1 cellular context compared by ENCODE assay signal in the genomic region with DNA sequence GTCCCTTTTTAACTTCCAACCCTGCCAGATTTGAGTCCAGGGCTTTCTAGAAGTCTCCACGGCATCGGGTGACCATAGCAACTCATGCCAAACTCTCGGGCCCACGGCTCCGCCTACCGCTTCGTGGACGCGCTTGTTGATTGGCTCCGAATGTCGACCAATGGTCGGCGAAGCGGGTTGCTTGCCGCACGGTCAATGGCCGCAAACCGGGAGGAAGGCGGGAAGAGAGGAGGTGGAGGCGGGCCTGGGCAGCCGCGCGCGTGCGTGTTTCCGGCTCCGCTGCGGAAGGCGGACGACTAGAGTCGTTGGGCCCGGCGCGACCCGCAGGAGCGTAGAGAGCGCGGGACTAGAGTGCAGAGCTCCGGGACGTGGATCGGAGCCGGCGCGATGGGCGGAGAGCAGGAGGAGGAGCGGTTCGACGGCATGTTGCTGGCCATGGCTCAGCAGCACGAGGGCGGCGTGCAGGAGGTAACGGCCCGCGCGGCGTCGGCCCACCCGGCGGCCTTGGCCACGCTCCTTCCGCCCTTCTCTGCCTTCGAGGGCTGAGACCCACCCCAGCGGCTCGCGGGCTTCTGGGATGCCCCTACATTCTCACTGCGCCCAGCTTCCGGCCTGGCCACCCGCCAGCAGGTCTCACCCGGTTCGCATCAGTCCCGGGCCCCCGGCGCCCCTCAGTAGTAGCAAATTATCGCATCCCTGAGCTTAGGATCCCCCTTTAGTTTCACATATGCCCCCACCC.
TF ChIP-seq lines count a peak whose summit lies in the region.

A gene (plus strand): TSS at position 282 of the 739 bp plus-strand sequence. CDS start 106 bp downstream, at position 388.

TF ChIP-seq in K562, 482 proteins besides CTCF, POLR2A, EP300 and RAD21 (continued from another document and continues in another):
- TF ChIP-seq XRCC4 (IDR thresholded peaks at IDR 0.05; ENCODE audit: extremely low read depth, insufficient read depth, insufficient read length) (no peak), SMARCA5 (IDR thresholded peaks at IDR 0.05) (no peak), ZNF165 (CRISPR knock-in tag; IDR thresholded peaks at IDR 0.05; ENCODE audit: borderline replicate concordance) (no peak), NONO (IDR thresholded peaks at IDR 0.05; ENCODE audit: low read depth in 2 of 2, low read length in 1 of 2) (peak in 1 of 2 experiments; percentile 38; a peak in 2 of 4 replicates), ZNF324 (CRISPR knock-in tag; IDR thresholded peaks at IDR 0.05) (no peak), U2AF1 (optimal IDR thresholded peaks at IDR 0.05; ENCODE audit: low read depth, low read length) (peak; percentile 71), TBP (optimal IDR thresholded peaks at IDR 0.05; ENCODE audit: low read depth, low read length) (peak; percentile 85), RB1 (IDR thresholded peaks at IDR 0.05; ENCODE audit: low read depth) (peak; percentile 82), GABPB1 (CRISPR knock-in tag; IDR thresholded peaks at IDR 0.05) (peak; percentile 93), RBM22 (IDR thresholded peaks at IDR 0.05; ENCODE audit: low read depth, low read length, poor library complexity, severe bottlenecking) (peak; percentile 49), E2F3 (CRISPR knock-in tag; IDR thresholded peaks at IDR 0.05) (peak; percentile 90), FOXJ3 (CRISPR knock-in tag; IDR thresholded peaks at IDR 0.05) (no peak), BCL6 (CRISPR knock-in tag; IDR thresholded peaks at IDR 0.05) (no peak), SIN3B (IDR thresholded peaks at IDR 0.05; ENCODE audit: low read depth) (peak; percentile 86), JUN (IDR thresholded peaks at IDR 0.05; ENCODE audit: borderline replicate concordance, low read depth, low read length) (no peak), JUN (CRISPR knock-in tag; IDR thresholded peaks at IDR 0.05; ENCODE audit: borderline replicate concordance) (peak; percentile 81; the same call in 1 of the 2 replicates), RBM25 (IDR thresholded peaks at IDR 0.05; ENCODE audit: low read depth, low read length, severe bottlenecking) (peak; percentile 90), ZNF12 (CRISPR knock-in tag; IDR thresholded peaks at IDR 0.05) (no peak), ZKSCAN1 (IDR thresholded peaks at IDR 0.05; ENCODE audit: low read depth, low read length) (no peak), ZFX (CRISPR knock-in tag; IDR thresholded peaks at IDR 0.05) (peak; percentile 96), RBM17 (IDR thresholded peaks at IDR 0.05; ENCODE audit: borderline replicate concordance, low read depth, low read length) (no peak), GTF2F1 (IDR thresholded peaks at IDR 0.05; ENCODE audit: low read depth, low read length) (peak; percentile 37; the same call in 1 of the 2 replicates), SLC30A9 (CRISPR knock-in tag; IDR thresholded peaks at IDR 0.05) (no peak), SMARCC2 (IDR thresholded peaks at IDR 0.05; ENCODE audit: low read depth) (no peak), MAZ (CRISPR knock-in tag; conservative IDR thresholded peaks at IDR 0.05 in 1 of 2, IDR thresholded peaks at IDR 0.05 in 1 of 2) (peak; percentile 66 to 70), BRCA1 (IDR thresholded peaks at IDR 0.05) (no peak), BRCA1 (CRISPR knock-in tag; IDR thresholded peaks at IDR 0.05) (no peak), CHD2 (IDR thresholded peaks at IDR 0.05; ENCODE audit: low read depth, low read length) (peak; percentile 68), ETV1 (tag; conservative IDR thresholded peaks at IDR 0.05; ENCODE audit: low read depth) (peak; percentile 69), RNF2 (IDR thresholded peaks at IDR 0.05) (peak; percentile 66; the same call in 1 of the 2 replicates)
- TF ChIP-seq, protein P1, sequence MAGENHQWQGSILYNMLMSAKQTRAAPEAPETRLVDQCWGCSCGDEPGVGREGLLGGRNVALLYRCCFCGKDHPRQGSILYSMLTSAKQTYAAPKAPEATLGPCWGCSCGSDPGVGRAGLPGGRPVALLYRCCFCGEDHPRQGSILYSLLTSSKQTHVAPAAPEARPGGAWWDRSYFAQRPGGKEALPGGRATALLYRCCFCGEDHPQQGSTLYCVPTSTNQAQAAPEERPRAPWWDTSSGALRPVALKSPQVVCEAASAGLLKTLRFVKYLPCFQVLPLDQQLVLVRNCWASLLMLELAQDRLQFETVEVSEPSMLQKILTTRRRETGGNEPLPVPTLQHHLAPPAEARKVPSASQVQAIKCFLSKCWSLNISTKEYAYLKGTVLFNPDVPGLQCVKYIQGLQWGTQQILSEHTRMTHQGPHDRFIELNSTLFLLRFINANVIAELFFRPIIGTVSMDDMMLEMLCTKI (IDR thresholded peaks at IDR 0.05; ENCODE audit: partially characterized antibody), result no peak
- TF ChIP-seq, protein P2, sequence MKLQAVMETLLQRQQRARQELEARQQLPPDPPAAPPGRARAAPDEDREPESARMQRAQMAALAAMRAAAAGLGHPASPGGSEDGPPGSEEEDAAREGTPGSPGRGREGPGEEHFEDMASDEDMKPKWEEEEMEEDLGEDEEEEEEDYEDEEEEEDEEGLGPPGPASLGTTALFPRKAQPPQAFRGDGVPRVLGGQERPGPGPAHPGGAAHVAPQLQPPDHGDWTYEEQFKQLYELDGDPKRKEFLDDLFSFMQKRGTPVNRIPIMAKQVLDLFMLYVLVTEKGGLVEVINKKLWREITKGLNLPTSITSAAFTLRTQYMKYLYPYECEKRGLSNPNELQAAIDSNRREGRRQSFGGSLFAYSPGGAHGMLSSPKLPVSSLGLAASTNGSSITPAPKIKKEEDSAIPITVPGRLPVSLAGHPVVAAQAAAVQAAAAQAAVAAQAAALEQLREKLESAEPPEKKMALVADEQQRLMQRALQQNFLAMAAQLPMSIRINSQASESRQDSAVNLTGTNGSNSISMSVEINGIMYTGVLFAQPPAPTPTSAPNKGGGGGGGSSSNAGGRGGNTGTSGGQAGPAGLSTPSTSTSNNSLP (IDR thresholded peaks at IDR 0.05; ENCODE audit: borderline replicate concordance, low read depth, low read length), result no peak
- TF ChIP-seq, protein P3, sequence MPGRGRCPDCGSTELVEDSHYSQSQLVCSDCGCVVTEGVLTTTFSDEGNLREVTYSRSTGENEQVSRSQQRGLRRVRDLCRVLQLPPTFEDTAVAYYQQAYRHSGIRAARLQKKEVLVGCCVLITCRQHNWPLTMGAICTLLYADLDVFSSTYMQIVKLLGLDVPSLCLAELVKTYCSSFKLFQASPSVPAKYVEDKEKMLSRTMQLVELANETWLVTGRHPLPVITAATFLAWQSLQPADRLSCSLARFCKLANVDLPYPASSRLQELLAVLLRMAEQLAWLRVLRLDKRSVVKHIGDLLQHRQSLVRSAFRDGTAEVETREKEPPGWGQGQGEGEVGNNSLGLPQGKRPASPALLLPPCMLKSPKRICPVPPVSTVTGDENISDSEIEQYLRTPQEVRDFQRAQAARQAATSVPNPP (IDR thresholded peaks at IDR 0.05; ENCODE audit: borderline replicate concordance, insufficient read depth, insufficient read length), result no peak
- TF ChIP-seq, protein P4, sequence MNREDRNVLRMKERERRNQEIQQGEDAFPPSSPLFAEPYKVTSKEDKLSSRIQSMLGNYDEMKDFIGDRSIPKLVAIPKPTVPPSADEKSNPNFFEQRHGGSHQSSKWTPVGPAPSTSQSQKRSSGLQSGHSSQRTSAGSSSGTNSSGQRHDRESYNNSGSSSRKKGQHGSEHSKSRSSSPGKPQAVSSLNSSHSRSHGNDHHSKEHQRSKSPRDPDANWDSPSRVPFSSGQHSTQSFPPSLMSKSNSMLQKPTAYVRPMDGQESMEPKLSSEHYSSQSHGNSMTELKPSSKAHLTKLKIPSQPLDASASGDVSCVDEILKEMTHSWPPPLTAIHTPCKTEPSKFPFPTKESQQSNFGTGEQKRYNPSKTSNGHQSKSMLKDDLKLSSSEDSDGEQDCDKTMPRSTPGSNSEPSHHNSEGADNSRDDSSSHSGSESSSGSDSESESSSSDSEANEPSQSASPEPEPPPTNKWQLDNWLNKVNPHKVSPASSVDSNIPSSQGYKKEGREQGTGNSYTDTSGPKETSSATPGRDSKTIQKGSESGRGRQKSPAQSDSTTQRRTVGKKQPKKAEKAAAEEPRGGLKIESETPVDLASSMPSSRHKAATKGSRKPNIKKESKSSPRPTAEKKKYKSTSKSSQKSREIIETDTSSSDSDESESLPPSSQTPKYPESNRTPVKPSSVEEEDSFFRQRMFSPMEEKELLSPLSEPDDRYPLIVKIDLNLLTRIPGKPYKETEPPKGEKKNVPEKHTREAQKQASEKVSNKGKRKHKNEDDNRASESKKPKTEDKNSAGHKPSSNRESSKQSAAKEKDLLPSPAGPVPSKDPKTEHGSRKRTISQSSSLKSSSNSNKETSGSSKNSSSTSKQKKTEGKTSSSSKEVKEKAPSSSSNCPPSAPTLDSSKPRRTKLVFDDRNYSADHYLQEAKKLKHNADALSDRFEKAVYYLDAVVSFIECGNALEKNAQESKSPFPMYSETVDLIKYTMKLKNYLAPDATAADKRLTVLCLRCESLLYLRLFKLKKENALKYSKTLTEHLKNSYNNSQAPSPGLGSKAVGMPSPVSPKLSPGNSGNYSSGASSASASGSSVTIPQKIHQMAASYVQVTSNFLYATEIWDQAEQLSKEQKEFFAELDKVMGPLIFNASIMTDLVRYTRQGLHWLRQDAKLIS (CRISPR knock-in tag; IDR thresholded peaks at IDR 0.05), result 0 out of 2 replicates have a peak, but pooled peaks have one; percentile 29
- TF ChIP-seq, protein P5, sequence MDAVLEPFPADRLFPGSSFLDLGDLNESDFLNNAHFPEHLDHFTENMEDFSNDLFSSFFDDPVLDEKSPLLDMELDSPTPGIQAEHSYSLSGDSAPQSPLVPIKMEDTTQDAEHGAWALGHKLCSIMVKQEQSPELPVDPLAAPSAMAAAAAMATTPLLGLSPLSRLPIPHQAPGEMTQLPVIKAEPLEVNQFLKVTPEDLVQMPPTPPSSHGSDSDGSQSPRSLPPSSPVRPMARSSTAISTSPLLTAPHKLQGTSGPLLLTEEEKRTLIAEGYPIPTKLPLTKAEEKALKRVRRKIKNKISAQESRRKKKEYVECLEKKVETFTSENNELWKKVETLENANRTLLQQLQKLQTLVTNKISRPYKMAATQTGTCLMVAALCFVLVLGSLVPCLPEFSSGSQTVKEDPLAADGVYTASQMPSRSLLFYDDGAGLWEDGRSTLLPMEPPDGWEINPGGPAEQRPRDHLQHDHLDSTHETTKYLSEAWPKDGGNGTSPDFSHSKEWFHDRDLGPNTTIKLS (IDR thresholded peaks at IDR 0.05; ENCODE audit: borderline replicate concordance, low read depth), result no peak; the same call in 1 of the 2 replicates
- TF ChIP-seq, protein P6, sequence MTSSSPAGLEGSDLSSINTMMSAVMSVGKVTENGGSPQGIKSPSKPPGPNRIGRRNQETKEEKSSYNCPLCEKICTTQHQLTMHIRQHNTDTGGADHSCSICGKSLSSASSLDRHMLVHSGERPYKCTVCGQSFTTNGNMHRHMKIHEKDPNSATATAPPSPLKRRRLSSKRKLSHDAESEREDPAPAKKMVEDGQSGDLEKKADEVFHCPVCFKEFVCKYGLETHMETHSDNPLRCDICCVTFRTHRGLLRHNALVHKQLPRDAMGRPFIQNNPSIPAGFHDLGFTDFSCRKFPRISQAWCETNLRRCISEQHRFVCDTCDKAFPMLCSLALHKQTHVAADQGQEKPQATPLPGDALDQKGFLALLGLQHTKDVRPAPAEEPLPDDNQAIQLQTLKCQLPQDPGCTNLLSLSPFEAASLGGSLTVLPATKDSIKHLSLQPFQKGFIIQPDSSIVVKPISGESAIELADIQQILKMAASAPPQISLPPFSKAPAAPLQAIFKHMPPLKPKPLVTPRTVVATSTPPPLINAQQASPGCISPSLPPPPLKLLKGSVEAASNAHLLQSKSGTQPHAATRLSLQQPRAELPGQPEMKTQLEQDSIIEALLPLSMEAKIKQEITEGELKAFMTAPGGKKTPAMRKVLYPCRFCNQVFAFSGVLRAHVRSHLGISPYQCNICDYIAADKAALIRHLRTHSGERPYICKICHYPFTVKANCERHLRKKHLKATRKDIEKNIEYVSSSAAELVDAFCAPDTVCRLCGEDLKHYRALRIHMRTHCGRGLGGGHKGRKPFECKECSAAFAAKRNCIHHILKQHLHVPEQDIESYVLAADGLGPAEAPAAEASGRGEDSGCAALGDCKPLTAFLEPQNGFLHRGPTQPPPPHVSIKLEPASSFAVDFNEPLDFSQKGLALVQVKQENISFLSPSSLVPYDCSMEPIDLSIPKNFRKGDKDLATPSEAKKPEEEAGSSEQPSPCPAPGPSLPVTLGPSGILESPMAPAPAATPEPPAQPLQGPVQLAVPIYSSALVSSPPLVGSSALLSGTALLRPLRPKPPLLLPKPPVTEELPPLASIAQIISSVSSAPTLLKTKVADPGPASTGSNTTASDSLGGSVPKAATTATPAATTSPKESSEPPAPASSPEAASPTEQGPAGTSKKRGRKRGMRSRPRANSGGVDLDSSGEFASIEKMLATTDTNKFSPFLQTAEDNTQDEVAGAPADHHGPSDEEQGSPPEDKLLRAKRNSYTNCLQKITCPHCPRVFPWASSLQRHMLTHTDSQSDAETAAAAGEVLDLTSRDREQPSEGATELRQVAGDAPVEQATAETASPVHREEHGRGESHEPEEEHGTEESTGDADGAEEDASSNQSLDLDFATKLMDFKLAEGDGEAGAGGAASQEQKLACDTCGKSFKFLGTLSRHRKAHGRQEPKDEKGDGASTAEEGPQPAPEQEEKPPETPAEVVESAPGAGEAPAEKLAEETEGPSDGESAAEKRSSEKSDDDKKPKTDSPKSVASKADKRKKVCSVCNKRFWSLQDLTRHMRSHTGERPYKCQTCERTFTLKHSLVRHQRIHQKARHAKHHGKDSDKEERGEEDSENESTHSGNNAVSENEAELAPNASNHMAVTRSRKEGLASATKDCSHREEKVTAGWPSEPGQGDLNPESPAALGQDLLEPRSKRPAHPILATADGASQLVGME (CRISPR knock-in tag; IDR thresholded peaks at IDR 0.05), result no peak
